In the genomic region with DNA sequence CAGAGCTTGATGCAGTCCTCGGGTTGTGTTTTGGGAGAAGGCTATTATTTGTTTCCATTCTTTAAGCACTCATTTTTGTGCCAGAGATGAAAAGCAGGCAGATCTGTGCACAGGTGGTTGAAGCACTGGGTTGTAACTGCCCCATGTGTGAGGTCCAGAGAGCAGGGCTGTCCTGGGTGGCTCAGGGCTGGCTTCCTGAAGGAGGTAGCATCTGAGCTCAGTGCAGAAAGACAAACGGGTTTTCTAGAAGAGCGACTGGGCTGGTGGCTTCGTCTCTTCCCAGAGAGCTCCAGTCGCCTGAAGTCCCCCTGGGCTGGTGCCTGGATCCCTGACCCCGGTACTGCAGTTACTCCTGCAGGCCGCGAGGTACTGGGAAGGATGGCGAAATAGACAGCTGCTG, we compare ENCODE assay signal across 4 cellular contexts.
"Had no signal": no experiment of that assay in that cellular context is flagged by ENCODE, and none has a peak within 500 bp of the region (broad histone marks: within the 10 kb centered on the region; RNA-seq: fewer than 3 reads in every experiment).

No MANE protein-coding gene starts in this region.

- ATAC-seq: GM23338 had no signal

- H2AFZ ChIP-seq: GM23338 had no signal

- H3K27ac Mint-ChIP-seq: GM23338, H9 had no signal

- H3K4me3 ChIP-seq: GM23338 had no signal

- H3K9me3 Mint-ChIP-seq: GM23338, IgD-negative memory B cell had no signal

- DNase-seq: H9, HCEC 1CT had no signal

- H3K4me2 ChIP-seq: GM23338 had no signal

- H3K4me1 Mint-ChIP-seq: GM23338 had no signal

- H3K4me3 Mint-ChIP-seq: GM23338, H9, IgD-negative memory B cell had no signal

- H3K27me3 Mint-ChIP-seq: IgD-negative memory B cell had no signal
